8 cellular contexts compared by ENCODE assay signal in the genomic region with DNA sequence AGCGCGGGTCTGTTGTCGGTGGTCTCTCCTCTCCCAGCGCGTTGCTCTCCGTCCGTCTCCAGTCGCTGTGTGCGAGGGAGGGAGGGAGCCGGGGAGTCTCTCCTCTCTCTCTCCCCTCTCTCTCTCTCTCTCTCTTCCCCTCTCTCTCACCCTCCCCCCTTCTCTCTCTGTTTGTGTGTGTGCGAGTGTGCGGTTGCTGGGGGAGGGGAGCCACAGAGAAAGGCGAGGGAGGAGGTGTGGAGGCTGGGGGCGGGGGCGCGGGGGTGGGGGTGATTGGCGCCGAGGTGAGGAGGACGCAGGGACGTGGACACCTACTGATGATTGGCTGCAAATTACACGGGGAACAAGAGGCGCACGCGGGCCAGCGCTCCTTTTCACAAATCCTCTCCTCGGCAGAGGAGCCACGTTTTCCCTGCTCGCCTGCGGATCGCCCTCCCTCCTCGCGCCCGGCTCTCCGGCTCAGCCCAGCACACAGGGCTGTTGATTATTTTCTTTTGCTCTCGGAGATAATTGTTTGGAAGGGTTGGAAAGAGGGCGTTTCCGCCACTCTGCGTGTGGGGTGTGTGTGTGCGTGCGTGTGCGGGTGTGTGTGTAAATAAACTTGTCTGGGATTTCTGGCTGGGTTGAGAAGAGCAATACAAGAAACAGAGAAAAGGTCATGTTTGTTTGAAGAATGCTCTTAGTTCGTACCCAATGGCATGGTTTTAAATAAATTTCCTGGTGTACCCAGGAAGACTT. TPM values are rescaled to one million over a fixed set of nuclear protein-coding genes. Genes with fewer than 3 reads are reported as not detected.
DNase-seq lines count a peak whose midpoint lies in the region; ATAC-seq, FAIRE-seq and TF ChIP-seq lines count a peak whose summit lies in the region.

A gene (minus strand): TSS at position 73 of the 738 bp plus-strand sequence. CDS start 3,092 bp downstream, outside the sequence.

- H3K4me3 Mint-ChIP-seq in astrocyte (ENCODE audit: unreplicated experiment) = peak within 1 kb of the TSS; percentile 98

- no peaks in the 10 kb centered on the region for H3K9me3 Mint-ChIP-seq in astrocyte (ENCODE audit: unreplicated experiment)

- peak within 1 kb of the TSS; percentile 52 to 60; a peak in 5 of 6 replicates for H3K27ac ChIP-seq in A549
- H3K27ac ChIP-seq in OCI-LY1 (ENCODE audit: low read depth, low read length, poor library complexity, severe bottlenecking) = peak within 1 kb of the TSS; percentile 95
- H3K27ac ChIP-seq in astrocyte (ENCODE audit: low read depth, low read length) = peak within 1 kb of the TSS; percentile 27

- H3K9me2 ChIP-seq in OCI-LY1 (ENCODE audit: low read depth, low read length) = no peaks in the 10 kb centered on the region

- DNase-seq in A549 (ENCODE audit: low read depth in 1 of 2, low spot score in 1 of 2) (peak; percentile 18 to 75), HT-29 (ENCODE audit: low spot score) (peak; percentile 58), astrocyte (ENCODE audit: low read depth) (peak; percentile 74), iPS DF 4.7 (ENCODE audit: extremely low read depth, low spot score) (peak; percentile 60), putamen (ENCODE audit: low spot score) (peak; percentile 89), GF-D8 (lab: John Stamatoyannopoulos, UW) (no peak)

- H3K27me3 Mint-ChIP-seq in astrocyte (ENCODE audit: low read depth, unreplicated experiment) = no peaks in the 10 kb centered on the region

- no peaks in the 10 kb centered on the region for H3K27me3 ChIP-seq in OCI-LY1 (ENCODE audit: insufficient read depth, low read length)
- no peaks in the 10 kb centered on the region for H3K27me3 ChIP-seq in astrocyte (ENCODE audit: insufficient read depth, low read length)

- FAIRE-seq in A549 (lab: Jason Lieb, UNC) (no peak), astrocyte (lab: Jason Lieb, UNC) (no peak)

- CTCF ChIA-PET in A549 (lab: Yijun Ruan, JAX) = no interaction called here

- TF ChIP-seq EP300 in A549 (IDR thresholded peaks at IDR 0.05) = no peak

- no peak for TF ChIP-seq POLR2A in A549 (IDR thresholded peaks at IDR 0.05; ENCODE audit: low read length)

- H3K4me1 ChIP-seq in A549 = peaks cover 13% of the 10 kb centered on the region; the same call in 1 of the 3 replicates
- H3K4me1 ChIP-seq in OCI-LY1 (ENCODE audit: insufficient read depth, low read length, severe bottlenecking) = peaks cover 49% of the 10 kb centered on the region
- peaks cover 9% of the 10 kb centered on the region for H3K4me1 ChIP-seq in astrocyte (ENCODE audit: insufficient read depth, low read length)

- H3K9me3 ChIP-seq in A549 (no peaks in the 10 kb centered on the region), OCI-LY1 (ENCODE audit: low read length) (no peaks in the 10 kb centered on the region), astrocyte (ENCODE audit: insufficient read depth, low read depth, low read length) (no peaks in the 10 kb centered on the region)

- no peak within 1 kb of the TSS for H2AFZ ChIP-seq in OCI-LY1 (ENCODE audit: low read length)
- H2AFZ ChIP-seq in astrocyte (ENCODE audit: low read depth, low read length) = peak within 1 kb of the TSS; percentile 92

- H3K4me2 ChIP-seq in A549 (peak within 1 kb of the TSS; percentile 96), OCI-LY1 (ENCODE audit: low read length) (peak within 1 kb of the TSS; percentile 85), astrocyte (ENCODE audit: low read length) (peak within 1 kb of the TSS; percentile 96)

- TF ChIP-seq RAD21 in A549 (conservative IDR thresholded peaks at IDR 0.05 in 1 of 2, IDR thresholded peaks at IDR 0.05 in 1 of 2) = no peak

- no peaks in the 10 kb centered on the region for H3K36me3 ChIP-seq in OCI-LY1 (ENCODE audit: insufficient read depth, low read length)
- no peaks in the 10 kb centered on the region for H3K36me3 ChIP-seq in astrocyte (ENCODE audit: insufficient read depth, low read length)

- WGBS in A549 (ENCODE audit: missing lambda C conversion rate) = 1% methylated on average over 20 of the region's 42 CpGs

- peaks cover 9% of the 10 kb centered on the region; the same call in 1 of the 2 replicates for H3F3A ChIP-seq in OCI-LY1 (ENCODE audit: insufficient read depth, low read length)

- POLR2A ChIA-PET in A549 (lab: Yijun Ruan, JAX) = no interaction called here

- peak within 1 kb of the TSS; percentile 94 for H3K9ac ChIP-seq in OCI-LY1 (ENCODE audit: low read length)
- H3K9ac ChIP-seq in astrocyte (ENCODE audit: low read length) = peak within 1 kb of the TSS; percentile 85

- peak within 1 kb of the TSS; percentile 97 for H3K27ac Mint-ChIP-seq in astrocyte (ENCODE audit: unreplicated experiment)

- H3K4me3 ChIP-seq in A549 = peak within 1 kb of the TSS; percentile 57
- H3K4me3 ChIP-seq in OCI-LY1 (ENCODE audit: low read depth, low read length, poor library complexity, severe bottlenecking) = peak within 1 kb of the TSS; percentile 88
- H3K4me3 ChIP-seq in astrocyte (ENCODE audit: insufficient read depth, low read depth, low read length) = peak within 1 kb of the TSS; percentile 76

- H3K4me1 Mint-ChIP-seq in astrocyte (ENCODE audit: low read depth, unreplicated experiment) = peaks cover 6% of the 10 kb centered on the region

- no peaks in the 10 kb centered on the region for H3K36me3 Mint-ChIP-seq in astrocyte (ENCODE audit: low read depth, unreplicated experiment)

- H4K20me1 ChIP-seq in OCI-LY1 (ENCODE audit: insufficient read depth, low read length) (no peaks in the 10 kb centered on the region), astrocyte (ENCODE audit: insufficient read depth, low read length) (no peaks in the 10 kb centered on the region)

- peaks cover 6% of the 10 kb centered on the region; the same call in 1 of the 2 replicates for H3K79me2 ChIP-seq in OCI-LY1 (ENCODE audit: insufficient read depth, low read length)
- no peaks in the 10 kb centered on the region for H3K79me2 ChIP-seq in astrocyte (ENCODE audit: insufficient read depth, low read length)

- TF ChIP-seq CTCF in A549 (IDR thresholded peaks at IDR 0.05) = no peak
- TF ChIP-seq CTCF in OCI-LY1 (IDR thresholded peaks at IDR 0.05; ENCODE audit: low read length) = no peak
- TF ChIP-seq CTCF in astrocyte (IDR thresholded peaks at IDR 0.05; ENCODE audit: insufficient read depth, low read depth, low read length) = no peak

- peak; percentile 55 to 79 for ATAC-seq in A549
- peak; percentile 16 for ATAC-seq in GM18861 (IDR thresholded peaks at IDR 0.05; ENCODE audit: unreplicated experiment)

TF ChIP-seq in A549, 52 proteins besides CTCF, POLR2A, EP300 and RAD21:
- TF ChIP-seq NPAS2 (CRISPR knock-in tag; IDR thresholded peaks at IDR 0.05; ENCODE audit: borderline replicate concordance) = no peak
- TF ChIP-seq, protein P1, sequence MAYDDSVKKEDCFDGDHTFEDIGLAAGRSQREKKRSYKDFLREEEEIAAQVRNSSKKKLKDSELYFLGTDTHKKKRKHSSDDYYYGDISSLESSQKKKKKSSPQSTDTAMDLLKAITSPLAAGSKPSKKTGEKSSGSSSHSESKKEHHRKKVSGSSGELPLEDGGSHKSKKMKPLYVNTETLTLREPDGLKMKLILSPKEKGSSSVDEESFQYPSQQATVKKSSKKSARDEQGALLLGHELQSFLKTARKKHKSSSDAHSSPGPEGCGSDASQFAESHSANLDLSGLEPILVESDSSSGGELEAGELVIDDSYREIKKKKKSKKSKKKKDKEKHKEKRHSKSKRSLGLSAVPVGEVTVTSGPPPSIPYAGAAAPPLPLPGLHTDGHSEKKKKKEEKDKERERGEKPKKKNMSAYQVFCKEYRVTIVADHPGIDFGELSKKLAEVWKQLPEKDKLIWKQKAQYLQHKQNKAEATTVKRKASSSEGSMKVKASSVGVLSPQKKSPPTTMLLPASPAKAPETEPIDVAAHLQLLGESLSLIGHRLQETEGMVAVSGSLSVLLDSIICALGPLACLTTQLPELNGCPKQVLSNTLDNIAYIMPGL (CRISPR knock-in tag; IDR thresholded peaks at IDR 0.05; ENCODE audit: borderline replicate concordance) = no peak
- TF ChIP-seq, protein P2, sequence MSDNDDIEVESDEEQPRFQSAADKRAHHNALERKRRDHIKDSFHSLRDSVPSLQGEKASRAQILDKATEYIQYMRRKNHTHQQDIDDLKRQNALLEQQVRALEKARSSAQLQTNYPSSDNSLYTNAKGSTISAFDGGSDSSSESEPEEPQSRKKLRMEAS (IDR thresholded peaks at IDR 0.05) = 0 out of 2 replicates have a peak, but pooled peaks have one; percentile 47
- TF ChIP-seq, protein P3, sequence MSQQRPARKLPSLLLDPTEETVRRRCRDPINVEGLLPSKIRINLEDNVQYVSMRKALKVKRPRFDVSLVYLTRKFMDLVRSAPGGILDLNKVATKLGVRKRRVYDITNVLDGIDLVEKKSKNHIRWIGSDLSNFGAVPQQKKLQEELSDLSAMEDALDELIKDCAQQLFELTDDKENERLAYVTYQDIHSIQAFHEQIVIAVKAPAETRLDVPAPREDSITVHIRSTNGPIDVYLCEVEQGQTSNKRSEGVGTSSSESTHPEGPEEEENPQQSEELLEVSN (IDR thresholded peaks at IDR 0.05; ENCODE audit: borderline replicate concordance, low read depth) = 0 out of 2 replicates have a peak, but pooled peaks have one; percentile 31
- no peak for TF ChIP-seq JUN (IDR thresholded peaks at IDR 0.05)

RNA-seq across cellular contexts. Expression of the gene that starts here (rescaled TPM):
- polyA plus RNA-seq in A549 (2011; rRNA removed) = 0.91 and 0.93 TPM in 2 replicates
- polyA plus RNA-seq in A549 (2012; cell fraction: cytosol; rRNA removed) = 0.09 and 0.13 TPM in 2 replicates
- polyA plus RNA-seq in A549 (2012; cell fraction: nucleus; rRNA removed) = 0.28 and 0.59 TPM in 2 replicates
- 0.03 to 0.04 TPM (median 0.03 TPM) in 3 replicates for polyA plus RNA-seq in A549 (2017; fragmentation: RNase III; extraction: RNeasy Plus Mini Kit Qiagen cat#74134 plus additional on column Dnase treatment)
- polyA minus RNA-seq in A549 (2011; rRNA and poly(A)+ RNA removed) = 0.54 and 0.79 TPM in 2 replicates
- total RNA-seq in HT-29 (2014; rRNA removed; shearing (Covaris generic)) = 0.21 and 0.56 TPM in 2 replicates
- 10.6 and 13.4 TPM in 2 replicates for total RNA-seq in astrocyte

Comparison
In these comparisons a context has a peak if more than half of its experiments do, and no peak if none do; other contexts are left out.
1. Peak in DNase-seq, ATAC-seq, H3K4me3 ChIP-seq, H3K27ac ChIP-seq and H3K4me2 ChIP-seq in A549; RNA of the gene not detected or under 1 TPM.
2. Peak in DNase-seq in HT-29; RNA of the gene not detected or under 1 TPM.
3. H3K27ac ChIP-seq: peak in every context shown above with its lines; median percentile 95 in OCI-LY1; 56 in A549; 27 in astrocyte.